ENCODE assay signal across 9 cellular contexts in genomic region chr1:244349103-244349531, GRCh38.
DNase-seq lines count a peak whose midpoint lies in the region; ATAC-seq and TF ChIP-seq lines count a peak whose summit lies in the region.
"Had no signal": no experiment of that assay in that cellular context is flagged by ENCODE, and none has a peak within 500 bp of the region (broad histone marks: within the 10 kb centered on the region; RNA-seq: fewer than 3 reads in every experiment).

No MANE protein-coding gene starts in this region.

- H3K36me3 Mint-ChIP-seq in chondrocyte (ENCODE audit: low read depth) (no peaks in the 10 kb centered on the region), Caco-2 (ENCODE audit: insufficient read depth, unreplicated experiment) (no peaks in the 10 kb centered on the region)

- dilution Hi-C loops in IMR-90 (cut with HindIII; ENCODE audit: low sequenced_read_pairs, unreplicated experiment): no loop called here

- BruUV-seq in IMR-90 (replicated peaks; lab: Mats Ljungman, UMichigan) (no TSS peak), Caco-2 (replicated peaks; lab: Mats Ljungman, UMichigan) (no TSS peak)

- peak overlapping the region; percentile 81 for H2BK120ac ChIP-seq in IMR-90 (ENCODE audit: low read depth, low read length)

- H3K4me3 Mint-ChIP-seq in chondrocyte (ENCODE audit: unreplicated experiment) (no peak overlapping the region), Caco-2 (ENCODE audit: unreplicated experiment) (no peak overlapping the region)
- H3K4me3 Mint-ChIP-seq: activated naive CD8-positive, alpha-beta T cell treated with anti-CD3 and anti-CD28 coated beads, Interleukin-2, amount 10 ng/mL, durations not matched to agents 7 days and 5 days had no signal

- H3K9ac ChIP-seq in IMR-90 (ENCODE audit: low read depth, low read length) (no peak overlapping the region), mucosa of rectum (ENCODE audit: low read depth in 1 of 2, low read length in 2 of 2) (no peak overlapping the region)

- peak overlapping the region; percentile 92 for H2BK20ac ChIP-seq in IMR-90 (ENCODE audit: low read depth, low read length)

- H3K56ac ChIP-seq in IMR-90 (ENCODE audit: extremely low read depth, insufficient read depth, low read length): peak overlapping the region; percentile 14; the same call in 1 of the 2 replicates

- H2AFZ ChIP-seq in IMR-90 (replicated peaks; ENCODE audit: low read length, poor library complexity): peak overlapping the region; percentile 34

- H3K9me1 ChIP-seq in IMR-90 (ENCODE audit: insufficient read depth, low read length): peaks cover 15% of the 10 kb centered on the region

- POLR2A ChIA-PET in IMR-90 (lab: Charles Lee; ENCODE audit: unreplicated experiment) (no interaction called here), Caco-2 (lab: Charles Lee) (no interaction called here)

- peak overlapping the region; percentile 81 for H2BK5ac ChIP-seq in IMR-90 (ENCODE audit: low read depth, low read length, poor library complexity, severe bottlenecking)

- H3K4me1 ChIP-seq in IMR-90 (ENCODE audit: control insufficient read depth, insufficient read depth, low read length) (peaks cover 20% of the 10 kb centered on the region), mucosa of rectum (ENCODE audit: control insufficient read depth in 2 of 2, insufficient read depth in 2 of 2, low read length in 2 of 2) (peaks cover 18 to 36% of the 10 kb centered on the region in 2 donors), Caco-2 (peaks cover 21% of the 10 kb centered on the region)

- no peaks in the 10 kb centered on the region for H4K20me1 ChIP-seq in IMR-90 (ENCODE audit: insufficient read depth, low read length)

- no peak for TF ChIP-seq POLR2A in IMR-90 (IDR thresholded peaks at IDR 0.05; ENCODE audit: low read depth, low read length)

- no peaks in the 10 kb centered on the region for H3K27me3 ChIP-seq in IMR-90 (ENCODE audit: control insufficient read depth, insufficient read depth, low read length)
- H3K27me3 ChIP-seq in mucosa of rectum (ENCODE audit: control insufficient read depth in 2 of 2, insufficient read depth in 2 of 2, low read length in 2 of 2): no peaks in the 10 kb centered on the region
- H3K27me3 ChIP-seq in Caco-2 (replicated peaks; ENCODE audit: control insufficient read depth, insufficient read depth, low read length): no peaks in the 10 kb centered on the region

- no peak for TF ChIP-seq RAD21 in IMR-90 (IDR thresholded peaks at IDR 0.05; ENCODE audit: low read length)

- peak overlapping the region; percentile 54 for H4K91ac ChIP-seq in IMR-90 (ENCODE audit: insufficient read depth, low read depth, low read length)

- in situ Hi-C loops in IMR-90 (cut with MboI; ENCODE audit: low sequenced_read_pairs): no loop called here

- peak overlapping the region; percentile 62; the same call in 1 of the 2 replicates for H3K23ac ChIP-seq in IMR-90 (ENCODE audit: low read depth, low read length)

- peak overlapping the region; percentile 38; the same call in 1 of the 2 replicates for H3K18ac ChIP-seq in IMR-90 (ENCODE audit: low read depth, low read length)

- H4K5ac ChIP-seq in IMR-90 (ENCODE audit: low read depth, low read length): no peak overlapping the region; the same call in 1 of the 2 replicates

- H3K4me2 ChIP-seq in IMR-90 (ENCODE audit: low read depth, low read length): peak overlapping the region; percentile 52; the same call in 1 of the 2 replicates

- TF ChIP-seq CTCF in IMR-90 (conservative IDR thresholded peaks at IDR 0.05; ENCODE audit: low read depth, low read length) (no peak), chondrocyte (IDR thresholded peaks at IDR 0.05) (no peak), Caco-2 (IDR thresholded peaks at IDR 0.05; ENCODE audit: insufficient read depth in 1 of 2, low read depth in 1 of 2, low read length in 1 of 2, severe bottlenecking in 1 of 2, unreplicated experiment in 1 of 2) (no peak)

- intact Hi-C loops in IMR-90 (cut with micrococcal nuclease) (no loop called here), Caco-2 (cut with micrococcal nuclease; ENCODE audit: unreplicated experiment) (no loop called here)

- H3K27ac Mint-ChIP-seq in chondrocyte (ENCODE audit: unreplicated experiment) (peak overlapping the region; percentile 78), Caco-2 (ENCODE audit: unreplicated experiment) (no peak overlapping the region)
- H3K27ac Mint-ChIP-seq: activated naive CD8-positive, alpha-beta T cell treated with anti-CD3 and anti-CD28 coated beads, Interleukin-2, amount 10 ng/mL, durations not matched to agents 7 days and 5 days had no signal

- H3K36me3 ChIP-seq in IMR-90 (ENCODE audit: control insufficient read depth, insufficient read depth, low read length): no peaks in the 10 kb centered on the region
- H3K36me3 ChIP-seq in mucosa of rectum (ENCODE audit: control insufficient read depth in 2 of 2, insufficient read depth in 2 of 2, low read length in 2 of 2): no peaks in the 10 kb centered on the region
- no peaks in the 10 kb centered on the region for H3K36me3 ChIP-seq in Caco-2 (ENCODE audit: control insufficient read depth, insufficient read depth, low read length)

- H3K9me3 ChIP-seq in IMR-90 (ENCODE audit: control insufficient read depth, insufficient read depth, low read length) (no peaks in the 10 kb centered on the region), mucosa of rectum (ENCODE audit: control insufficient read depth in 2 of 2, low read length in 2 of 2) (no peaks in the 10 kb centered on the region), Caco-2 (no peaks in the 10 kb centered on the region; the same call in 1 of the 2 replicates)

- peaks cover 51% of the 10 kb centered on the region for H3K4me1 Mint-ChIP-seq in chondrocyte (ENCODE audit: low read depth)
- peaks cover 27% of the 10 kb centered on the region for H3K4me1 Mint-ChIP-seq in Caco-2 (ENCODE audit: low read depth, unreplicated experiment)
- H3K4me1 Mint-ChIP-seq: activated naive CD8-positive, alpha-beta T cell treated with anti-CD3 and anti-CD28 coated beads, Interleukin-2, amount 10 ng/mL, durations not matched to agents 7 days and 5 days had no signal

- WGBS in IMR-90 (ENCODE audit: extremely low coverage in 2 of 2, insufficient read length in 1 of 2), 2 experiments: 37% methylated on average over 4 of the region's 8 CpGs; no CpG with 5 or more reads in 1 of the 2 experiments

- peak overlapping the region; percentile 75 for H3K14ac ChIP-seq in IMR-90 (replicated peaks; ENCODE audit: low read depth, low read length)

- H3K27ac ChIP-seq in IMR-90 (ENCODE audit: insufficient read depth, low read length): peak overlapping the region; percentile 46
- H3K27ac ChIP-seq in mucosa of rectum (ENCODE audit: low read depth in 2 of 2, low read length in 2 of 2): peak overlapping the region; percentile 56 to 72

- H2AK5ac ChIP-seq in IMR-90 (ENCODE audit: low read depth, low read length): peak overlapping the region; percentile 56; the same call in 1 of the 2 replicates

- DNase-seq in A172 (ENCODE audit: low spot score) (peak; percentile 81), IMR-90 (peak; percentile 91), chondrocyte (ENCODE audit: low spot score) (no peak), Caco-2 (no peak), D341Med (ENCODE audit: low spot score) (no peak)
- DNase-seq: activated naive CD8-positive, alpha-beta T cell treated with anti-CD3 and anti-CD28 coated beads, Interleukin-2, amount 10 ng/mL, durations not matched to agents 7 days and 5 days had no signal

- peak overlapping the region; percentile 84 for H3K4ac ChIP-seq in IMR-90 (ENCODE audit: low read depth, low read length)

- CTCF ChIA-PET in IMR-90 (lab: Yijun Ruan, JAX) (interaction anchor here (0.6 kb wide), 1 partner anchor 13 kb away, joined by 3 read pairs; no protein-coding TSS in a partner anchor), Caco-2 (lab: Charles Lee) (no interaction called here)

- H4K8ac ChIP-seq in IMR-90 (ENCODE audit: low read depth in 2 of 2, low read length in 2 of 2): peak overlapping the region in 1 of 2 experiments; percentile 68; a peak in 2 of 4 replicates

- 0 out of 4 replicates have a peak, but pooled peaks cover 0 to 3% of the 10 kb centered on the region in 2 experiments for H3K79me1 ChIP-seq in IMR-90 (ENCODE audit: low read depth in 1 of 2, low read length in 2 of 2)

- H3K4me3 ChIP-seq in IMR-90 (ENCODE audit: insufficient read depth, low read depth, low read length) (no peak overlapping the region), mucosa of rectum (ENCODE audit: low read length in 2 of 2) (peak overlapping the region in 1 of 2 donors; percentile 0), Caco-2 (ENCODE audit: low read depth, low read length) (no peak overlapping the region)

- H3K9me3 Mint-ChIP-seq in chondrocyte (ENCODE audit: low read depth) (no peaks in the 10 kb centered on the region), Caco-2 (ENCODE audit: unreplicated experiment) (no peaks in the 10 kb centered on the region)

- H3K27me3 Mint-ChIP-seq in chondrocyte (ENCODE audit: low read depth) (no peaks in the 10 kb centered on the region), Caco-2 (ENCODE audit: insufficient read depth, unreplicated experiment) (no peaks in the 10 kb centered on the region)

- ATAC-seq in IMR-90 (ENCODE audit: low read depth) (peak; percentile 42), HG03108 (IDR thresholded peaks at IDR 0.05; ENCODE audit: unreplicated experiment) (no peak), GM21723 (IDR thresholded peaks at IDR 0.05; ENCODE audit: unreplicated experiment) (no peak)

- H2AK9ac ChIP-seq in IMR-90 (replicated peaks; ENCODE audit: low read depth, low read length, poor library complexity): peak overlapping the region; percentile 84

- peak overlapping the region; percentile 27; the same call in 1 of the 3 replicates for H2BK15ac ChIP-seq in IMR-90 (ENCODE audit: low read depth, low read length)

TF ChIP-seq in IMR-90, 13 proteins besides CTCF, POLR2A, EP300 and RAD21:
- TF ChIP-seq RCOR1 (IDR thresholded peaks at IDR 0.05; ENCODE audit: insufficient replicate concordance, low read length) (no peak), CHD1 (IDR thresholded peaks at IDR 0.05; ENCODE audit: low read depth, low read length) (no peak), CEBPB (IDR thresholded peaks at IDR 0.05; ENCODE audit: low read depth, low read length) (peak; percentile 63; the same call in 1 of the 2 replicates), FOS (IDR thresholded peaks at IDR 0.05; ENCODE audit: low read depth, low read length) (peak; percentile 90), SMC3 (IDR thresholded peaks at IDR 0.05; ENCODE audit: low read depth, low read length) (no peak), MXI1 (IDR thresholded peaks at IDR 0.05; ENCODE audit: borderline replicate concordance, low read depth, low read length) (peak; percentile 90), USF2 (IDR thresholded peaks at IDR 0.05; ENCODE audit: low read depth, low read length) (peak; percentile 60), BHLHE40 (IDR thresholded peaks at IDR 0.05; ENCODE audit: low read depth, low read length) (0 out of 2 replicates have a peak, but pooled peaks have one; percentile 38)

Comparison
In these comparisons a context has a peak if more than half of its experiments do, and no peak if none do; other contexts are left out.
1. DNase-seq: peak in A172 (single experiment) and IMR-90 (single experiment); none in chondrocyte (single experiment), Caco-2 (0 of 2) and D341Med (single experiment).